ENCODE assay signal across 9 cellular contexts in the genomic region with DNA sequence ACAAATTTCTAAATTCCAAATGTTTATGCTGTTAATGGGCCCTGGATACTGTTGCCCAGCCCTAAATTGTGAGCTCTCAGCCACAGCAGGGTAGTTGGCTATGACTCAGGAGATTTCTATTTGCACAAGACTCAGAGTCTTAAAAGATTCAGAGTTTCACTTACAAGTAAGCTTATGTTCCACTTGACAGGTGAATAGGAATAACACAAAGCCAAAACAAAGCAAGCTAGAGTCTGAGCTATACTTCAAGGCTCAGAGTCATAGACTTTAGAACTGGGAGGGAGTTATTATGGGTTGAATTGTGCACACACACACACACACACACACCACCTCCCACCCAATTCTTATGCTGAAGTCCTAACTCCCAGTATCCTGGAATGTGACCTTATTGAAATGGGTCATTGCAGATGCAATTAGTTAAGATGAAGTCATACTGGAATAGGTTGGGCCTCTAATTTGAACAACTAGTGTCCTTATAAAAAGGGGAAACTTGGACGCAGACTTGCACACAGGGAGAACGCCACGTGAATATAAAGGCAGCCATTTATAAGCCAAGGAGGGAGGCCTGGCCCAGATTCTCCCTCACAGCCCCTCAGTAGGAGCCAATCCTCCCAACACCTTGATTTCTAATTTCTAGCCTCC. TPM values are rescaled to one million over a fixed set of nuclear protein-coding genes. Genes with fewer than 3 reads are reported as not detected.
DNase-seq lines count a peak whose midpoint lies in the region; ATAC-seq and TF ChIP-seq lines count a peak whose summit lies in the region.
"Had no signal": no experiment of that assay in that cellular context is flagged by ENCODE, and none has a peak within 500 bp of the region (broad histone marks: within the 10 kb centered on the region; RNA-seq: fewer than 3 reads in every experiment).

No MANE protein-coding gene starts in this region.

- H3K27me3 ChIP-seq in HUES6 (ENCODE audit: control insufficient read depth, insufficient read depth, low read length) (no peaks in the 10 kb centered on the region), tibial artery (no peaks in the 10 kb centered on the region)

- H3K9me3 Mint-ChIP-seq in mesothelial cell of epicardium, result no peaks in the 10 kb centered on the region

- ATAC-seq in HG02798 (IDR thresholded peaks at IDR 0.05; ENCODE audit: poor library complexity, unreplicated experiment) (no peak), HG03045 (IDR thresholded peaks at IDR 0.05; ENCODE audit: unreplicated experiment) (no peak)

- TF ChIP-seq CTCF in AG09319 (IDR thresholded peaks at IDR 0.05; ENCODE audit: low read depth, low read length) (no peak), choroid plexus epithelial cell (conservative IDR thresholded peaks at IDR 0.05; ENCODE audit: low read depth, low read length) (no peak), mesothelial cell of epicardium (IDR thresholded peaks at IDR 0.05; ENCODE audit: unreplicated experiment) (no peak), tibial artery (IDR thresholded peaks at IDR 0.05) (no peak)

- H3K9ac ChIP-seq in HUES6 (ENCODE audit: low read length), result peak overlapping the region; percentile 35

- no peaks in the 10 kb centered on the region for H3K36me3 ChIP-seq in HUES6 (ENCODE audit: control insufficient read depth, insufficient read depth, low read length)
- H3K36me3 ChIP-seq in tibial artery, result no peaks in the 10 kb centered on the region

- H3K27ac ChIP-seq in HUES6 (ENCODE audit: low read depth, low read length) (peak overlapping the region; percentile 74), tibial artery (no peak overlapping the region)

- no peaks in the 10 kb centered on the region for H3K36me3 Mint-ChIP-seq in mesothelial cell of epicardium

- peaks cover 9% of the 10 kb centered on the region for H3K4me1 Mint-ChIP-seq in mesothelial cell of epicardium

- H3K27me3 Mint-ChIP-seq in mesothelial cell of epicardium (ENCODE audit: low read depth), result no peaks in the 10 kb centered on the region

- H3K4me3 ChIP-seq in HUES6 (ENCODE audit: low read depth, low read length) (peak overlapping the region; percentile 7; the same call in 1 of the 2 replicates), choroid plexus epithelial cell (ENCODE audit: low read depth, low read length) (no peak overlapping the region), tibial artery (no peak overlapping the region)

- intact Hi-C loops in tibial artery (cut with DNase I; ENCODE audit: low total_unique reads), result no loop called here

- H3K4me3 Mint-ChIP-seq in mesothelial cell of epicardium, result no peak overlapping the region

- DNase-seq in AG09319 (ENCODE audit: extremely low read depth, low read depth) (peak; percentile 49), choroid plexus epithelial cell (ENCODE audit: low read depth) (peak; percentile 90), mesothelial cell of epicardium (ENCODE audit: low spot score in 2 of 2, unreplicated experiment in 2 of 2) (no peak), putamen (ENCODE audit: low spot score) (no peak), tibial artery (no peak)
- DNase-seq: DND-41 had no signal

- H3K9me3 ChIP-seq in HUES6 (ENCODE audit: control insufficient read depth, insufficient read depth, low read depth, low read length) (no peaks in the 10 kb centered on the region), tibial artery (no peaks in the 10 kb centered on the region)

- peak overlapping the region; percentile 41 for H3K27ac Mint-ChIP-seq in mesothelial cell of epicardium

- peaks cover 21% of the 10 kb centered on the region for H3K4me1 ChIP-seq in HUES6 (ENCODE audit: control insufficient read depth, insufficient read depth, low read length)
- no peaks in the 10 kb centered on the region for H3K4me1 ChIP-seq in tibial artery

RNA-seq across cellular contexts. Expression of a gene that starts 30.2 kb away (rescaled TPM):
- 194 to 211 TPM (median 211 TPM) in 3 replicates for total RNA-seq in mesothelial cell of epicardium

Comparison
In these comparisons a context has a peak if more than half of its experiments do, and no peak if none do; other contexts are left out.
1. DNase-seq: peak in AG09319 (single experiment) and choroid plexus epithelial cell (single experiment); none in mesothelial cell of epicardium (0 of 2), putamen (single experiment) and tibial artery (0 of 2).